23 cellular contexts compared by ENCODE assay signal in genomic region chr2:85937069-85937439, GRCh38. TPM values are rescaled to one million over a fixed set of nuclear protein-coding genes. Genes with fewer than 3 reads are reported as not detected.
DNase-seq lines count a peak whose midpoint lies in the region; ATAC-seq and TF ChIP-seq lines count a peak whose summit lies in the region.
"Had no signal": no experiment of that assay in that cellular context is flagged by ENCODE, and none has a peak within 500 bp of the region (broad histone marks: within the 10 kb centered on the region; RNA-seq: fewer than 3 reads in every experiment).

No MANE protein-coding gene starts in this region.

- H3K4me1 Mint-ChIP-seq in naive thymus-derived CD4-positive, alpha-beta T cell = peaks cover 8 to 23% (median 22%) of the 10 kb centered on the region in 7 donors

- H2AK5ac ChIP-seq in mesendoderm (ENCODE audit: low read length) = peak overlapping the region; percentile 59

- peak overlapping the region; percentile 15 for H3K18ac ChIP-seq in mesendoderm (ENCODE audit: low read length)

- no peak overlapping the region for H3K9ac ChIP-seq in mesendoderm (ENCODE audit: low read length)
- H3K9ac ChIP-seq: GM23248 had no signal

- POLR2A ChIA-PET in naive thymus-derived CD4-positive, alpha-beta T cell (lab: Charles Lee) = no interaction called here

- no peak for TF ChIP-seq POLR2A in prostate gland (IDR thresholded peaks at IDR 0.05)

- H3K27me3 ChIP-seq in mesendoderm (ENCODE audit: insufficient read depth, low read length, poor library complexity) (no peaks in the 10 kb centered on the region), prostate gland (replicated peaks; ENCODE audit: insufficient read depth) (no peaks in the 10 kb centered on the region)
- H3K27me3 ChIP-seq in naive thymus-derived CD4-positive, alpha-beta T cell (ENCODE audit: control insufficient read depth in 2 of 2, insufficient read depth in 2 of 2, low read length in 2 of 2) = no peaks in the 10 kb centered on the region
- H3K27me3 ChIP-seq: BE2C had no signal

- no peak overlapping the region for H3K4me3 ChIP-seq in mesendoderm (ENCODE audit: low read length)
- H3K4me3 ChIP-seq in prostate gland = no peak overlapping the region
- H3K4me3 ChIP-seq in naive thymus-derived CD4-positive, alpha-beta T cell (ENCODE audit: low read length) = no peak overlapping the region
- H3K4me3 ChIP-seq: GM23248 had no signal

- peak overlapping the region; percentile 16 for H2BK120ac ChIP-seq in mesendoderm (ENCODE audit: low read depth, low read length)

- no peak overlapping the region for H4K8ac ChIP-seq in mesendoderm (ENCODE audit: low read depth, low read length)

- ATAC-seq in HG02759 (IDR thresholded peaks at IDR 0.05; ENCODE audit: unreplicated experiment) = no peak
- no peak for ATAC-seq in naive thymus-derived CD4-positive, alpha-beta T cell
- no peak for ATAC-seq in GM18861 (IDR thresholded peaks at IDR 0.05; ENCODE audit: unreplicated experiment)
- ATAC-seq: Right ventricle myocardium inferior had no signal

- peak overlapping the region; percentile 46 for H3K56ac ChIP-seq in mesendoderm (ENCODE audit: low read length)

- TF ChIP-seq CTCF in 22Rv1 (IDR thresholded peaks at IDR 0.05) (no peak), VCaP (conservative IDR thresholded peaks at IDR 0.05) (no peak), prostate gland (IDR thresholded peaks at IDR 0.05) (no peak)

- intact Hi-C loops in prostate gland (cut with DNase I) = no loop called here
- intact Hi-C loops in naive thymus-derived CD4-positive, alpha-beta T cell (cut with micrococcal nuclease) = loop anchor here in 1 of 2 donors (10.0 kb wide), 1 partner anchor 838 kb away; no protein-coding TSS in a partner anchor

- peaks cover 0 to 3% (median under 1%) of the 10 kb centered on the region in 5 donors for H3K36me3 Mint-ChIP-seq in naive thymus-derived CD4-positive, alpha-beta T cell

- no peaks in the 10 kb centered on the region for H3K9me3 ChIP-seq in prostate gland
- no peaks in the 10 kb centered on the region for H3K9me3 ChIP-seq in naive thymus-derived CD4-positive, alpha-beta T cell (ENCODE audit: control insufficient read depth in 2 of 3, low read length in 3 of 3)
- H3K9me3 ChIP-seq: BE2C had no signal

- H3K4me1 ChIP-seq in mesendoderm (ENCODE audit: control insufficient read depth, low read depth, low read length) (peaks cover 11% of the 10 kb centered on the region), prostate gland (replicated peaks) (no peaks in the 10 kb centered on the region)
- H3K4me1 ChIP-seq in naive thymus-derived CD4-positive, alpha-beta T cell (ENCODE audit: control insufficient read depth in 2 of 2, insufficient read depth in 2 of 2, low read length in 2 of 2) = peaks cover 0 to 9% of the 10 kb centered on the region in 2 donors
- H3K4me1 ChIP-seq: BE2C had no signal

- no peak overlapping the region for H4K5ac ChIP-seq in mesendoderm (ENCODE audit: low read length)

- H3K4me3 Mint-ChIP-seq in naive thymus-derived CD4-positive, alpha-beta T cell = no peak overlapping the region
- H3K4me3 Mint-ChIP-seq: CD4-positive, CD25-positive, alpha-beta regulatory T cell had no signal

- H3K27ac Mint-ChIP-seq in naive thymus-derived CD4-positive, alpha-beta T cell = no peak overlapping the region

- H3K79me2 ChIP-seq in mesendoderm (ENCODE audit: control insufficient read depth, insufficient read depth, low read length) = no peaks in the 10 kb centered on the region

- peaks cover 0 to 10% (median 0%) of the 10 kb centered on the region in 5 donors for H3K27me3 Mint-ChIP-seq in naive thymus-derived CD4-positive, alpha-beta T cell

- no peaks in the 10 kb centered on the region for H3K79me1 ChIP-seq in mesendoderm (ENCODE audit: low read length)

- H2BK15ac ChIP-seq in mesendoderm (replicated peaks; ENCODE audit: low read depth) = no peak overlapping the region

- peaks cover 0 to 14% (median 6%) of the 10 kb centered on the region in 11 donors for H3K9me3 Mint-ChIP-seq in naive thymus-derived CD4-positive, alpha-beta T cell

- H3K36me3 ChIP-seq in mesendoderm (ENCODE audit: control insufficient read depth, insufficient read depth, low read length) (no peaks in the 10 kb centered on the region), prostate gland (no peaks in the 10 kb centered on the region)
- no peaks in the 10 kb centered on the region for H3K36me3 ChIP-seq in naive thymus-derived CD4-positive, alpha-beta T cell (ENCODE audit: control insufficient read depth in 2 of 3, insufficient read depth in 3 of 3, low read length in 3 of 3)
- H3K36me3 ChIP-seq: BE2C had no signal

- no CpG with 5 or more reads among the region's 5 CpGs for WGBS in mesendoderm (ENCODE audit: extremely low coverage, insufficient coverage, low lambda C conversion rate)
- WGBS in prostate gland = 42% methylated on average over 5 of the region's 5 CpGs

- no peak overlapping the region for H3K4me2 ChIP-seq in mesendoderm (ENCODE audit: low read length)

- CTCF ChIA-PET in naive thymus-derived CD4-positive, alpha-beta T cell (lab: Charles Lee) = no interaction called here

- peak overlapping the region; percentile 45 for H3K27ac ChIP-seq in 22Rv1
- H3K27ac ChIP-seq in VCaP = peak overlapping the region; percentile 59
- no peak overlapping the region for H3K27ac ChIP-seq in mesendoderm (ENCODE audit: low read depth, low read length)
- no peak overlapping the region for H3K27ac ChIP-seq in prostate gland
- no peak overlapping the region for H3K27ac ChIP-seq in naive thymus-derived CD4-positive, alpha-beta T cell (ENCODE audit: low read depth, low read length)
- H3K27ac ChIP-seq: GM23248 had no signal

- no peak overlapping the region for H3K23ac ChIP-seq in mesendoderm (ENCODE audit: low read length)

- peak overlapping the region; percentile 19 for H3K4ac ChIP-seq in mesendoderm (ENCODE audit: low read depth, low read length)

- peak overlapping the region; percentile 73 for H2BK5ac ChIP-seq in mesendoderm (ENCODE audit: low read length)

- DNase-seq in mesendoderm = no peak
- peak; percentile 38 for DNase-seq in prostate gland (ENCODE audit: low spot score)
- DNase-seq in naive thymus-derived CD4-positive, alpha-beta T cell = no peak
- no peak for DNase-seq in activated effector memory CD4-positive, alpha-beta T cell treated with anti-CD3 and anti-CD28 coated beads, Interleukin-2, amount 50 U/mL, for 16 hours
- DNase-seq: BE2C; Caco-2; CD4-positive, CD25-positive, alpha-beta regulatory T cell; DMS153; GDM1; GM23248; HCEC 1CT; MM.1S; NCI-H1092; NCI-H1436 treated with DMSO at 0.1 percent for 48 hours; NCI-H2029; NCI-H2171; NCI-H446; NCI-H69 had no signal

RNA-seq across cellular contexts. Expression of gene ST3GAL5, which starts 48.3 kb away (rescaled TPM):
- polyA plus RNA-seq in mesendoderm (2013, experiment 1 of 2) = 1.3 TPM
- 0.92 TPM for polyA plus RNA-seq in mesendoderm (2013, experiment 2 of 2)
- 10 to 100 TPM; 24.7 to 38.6 TPM for total RNA-seq in prostate gland
- total RNA-seq in naive thymus-derived CD4-positive, alpha-beta T cell = 10 to 100 TPM; 37.9 to 53.6 (median 43.0) TPM
- 10 to 100 TPM; 15.0 to 16.8 TPM for polyA plus RNA-seq in naive thymus-derived CD4-positive, alpha-beta T cell

Comparison
In these comparisons a context has a peak if more than half of its experiments do, and no peak if none do; other contexts are left out.
1. H3K27ac ChIP-seq: peak in 22Rv1 (single experiment) and VCaP (single experiment); none in mesendoderm (single experiment), prostate gland (0 of 2) and naive thymus-derived CD4-positive, alpha-beta T cell (single experiment).